Comparison of ENCODE assay signal across 12 cellular contexts in the genomic region with DNA sequence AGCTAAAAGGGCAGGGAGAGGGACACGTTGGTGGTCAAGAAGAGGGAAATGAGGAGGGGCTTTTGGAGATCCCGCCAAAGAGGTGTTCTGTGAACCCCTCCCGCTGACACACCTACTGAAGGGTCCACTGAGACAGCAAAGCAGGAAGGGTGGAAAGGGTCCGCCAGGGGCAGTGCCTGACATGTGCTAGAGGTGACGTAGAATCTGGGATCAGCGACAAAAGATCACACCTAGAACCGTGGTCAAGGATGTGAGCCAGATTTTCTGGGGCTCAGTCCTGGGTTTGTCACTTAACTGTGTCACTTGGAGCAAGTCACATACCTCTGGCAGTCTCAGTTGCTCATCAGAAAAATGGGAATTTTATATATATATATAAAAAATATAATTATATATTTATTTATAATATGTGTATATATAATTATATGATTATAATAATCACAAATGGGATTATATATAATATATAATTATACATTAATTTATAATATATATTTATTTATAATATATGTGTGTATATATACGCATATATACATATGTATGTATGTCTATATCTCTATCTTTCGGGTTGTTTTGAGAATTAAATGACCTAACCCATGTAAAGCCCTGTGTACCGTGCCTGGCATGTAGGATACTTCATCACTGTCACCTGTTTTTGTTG. TPM values are rescaled to one million over a fixed set of nuclear protein-coding genes. Genes with fewer than 3 reads are reported as not detected.
DNase-seq lines count a peak whose midpoint lies in the region; ATAC-seq lines count a peak whose summit lies in the region.
"Had no signal": no experiment of that assay in that cellular context is flagged by ENCODE, and none has a peak within 500 bp of the region (broad histone marks: within the 10 kb centered on the region; RNA-seq: fewer than 3 reads in every experiment).

No MANE protein-coding gene starts in this region.

- H3K9me3 ChIP-seq in esophagus (ENCODE audit: control insufficient read depth in 2 of 2, insufficient read depth in 1 of 2, low read depth in 1 of 2, low read length in 1 of 2): no peaks in the 10 kb centered on the region
- H3K9me3 ChIP-seq: thyroid gland had no signal

- peaks cover 78 to 88% (median 87%) of the 10 kb centered on the region in 3 donors for H3K4me1 Mint-ChIP-seq in T-cell
- peaks cover 42 to 64% of the 10 kb centered on the region in 2 donors for H3K4me1 Mint-ChIP-seq in stimulated activated naive B cell treated with anti-CD40 and anti-IgM and Interleukin-4, amounts not matched to agents 10 μg/mL and 1 μg/mL and 100 μg/mL, for 72 hours

- DNase-seq in activated CD8-positive, alpha-beta memory T cell treated with anti-CD3 and anti-CD28 coated beads for 24 hours: peak; percentile 69
- no peak for DNase-seq in activated CD8-positive, alpha-beta memory T cell treated with anti-CD3 and anti-CD28 coated beads, Interleukin-2, amount 50 U/mL, for 4 hours
- no peak for DNase-seq in T-cell
- DNase-seq in stimulated activated naive B cell treated with anti-CD40 and anti-IgM and Interleukin-4, amounts not matched to agents 10 μg/mL and 1 μg/mL and 100 μg/mL, for 72 hours: no peak
- no peak for DNase-seq in DMS79 (lab: John Stamatoyannopoulos, UW)
- DNase-seq: NCI-H187, thyroid gland, WERI-Rb-1 had no signal

- peaks cover 28% of the 10 kb centered on the region for H3K36me3 Mint-ChIP-seq in T-cell
- no peaks in the 10 kb centered on the region for H3K36me3 Mint-ChIP-seq in stimulated activated naive B cell treated with anti-CD40 and anti-IgM and Interleukin-4, amounts not matched to agents 10 μg/mL and 1 μg/mL and 100 μg/mL, for 72 hours

- H3K27ac ChIP-seq in esophagus (ENCODE audit: low read depth in 2 of 2, low read length in 1 of 2): peak overlapping the region; percentile 1 to 46
- H3K27ac ChIP-seq: coronary artery, WERI-Rb-1 had no signal

- CTCF ChIA-PET in T-cell (lab: Charles Lee): interaction anchor here (0.7 to 3.9 kb wide), 4 partner anchors 17 to 1298 kb away, joined by 3 to 43 read pairs (median 8); no protein-coding TSS in a partner anchor

- POLR2A ChIA-PET in T-cell (lab: Charles Lee): interaction anchor here in 1 of 2 donors (0.6 to 1.9 kb wide), 4 partner anchors 16 to 75 kb away, joined by 3 to 6 read pairs (median 4); no protein-coding TSS in a partner anchor

- H3K27me3 Mint-ChIP-seq in T-cell: no peaks in the 10 kb centered on the region
- H3K27me3 Mint-ChIP-seq in stimulated activated naive B cell treated with anti-CD40 and anti-IgM and Interleukin-4, amounts not matched to agents 10 μg/mL and 1 μg/mL and 100 μg/mL, for 72 hours: no peaks in the 10 kb centered on the region

- H3K4me3 Mint-ChIP-seq in T-cell: peak overlapping the region; percentile 74 to 80 (median 76)
- no peak overlapping the region for H3K4me3 Mint-ChIP-seq in stimulated activated naive B cell treated with anti-CD40 and anti-IgM and Interleukin-4, amounts not matched to agents 10 μg/mL and 1 μg/mL and 100 μg/mL, for 72 hours

- H3K4me3 ChIP-seq in esophagus (ENCODE audit: low read depth in 1 of 2, low read length in 2 of 2): no peak overlapping the region
- H3K4me3 ChIP-seq: coronary artery, thyroid gland had no signal

- H3K36me3 ChIP-seq in esophagus (ENCODE audit: control insufficient read depth in 2 of 2, insufficient read depth in 2 of 2, low read length in 1 of 2): no peaks in the 10 kb centered on the region
- H3K36me3 ChIP-seq: thyroid gland, WERI-Rb-1 had no signal

- ATAC-seq in T-cell (replicated peaks in 1 of 4) (no peak), HG02759 (IDR thresholded peaks at IDR 0.05; ENCODE audit: unreplicated experiment) (no peak), HG03520 (IDR thresholded peaks at IDR 0.05; ENCODE audit: unreplicated experiment) (no peak)
- ATAC-seq in stimulated activated naive B cell treated with anti-CD40 and anti-IgM and Interleukin-4, amounts not matched to agents 10 μg/mL and 1 μg/mL and 100 μg/mL, for 72 hours (replicated peaks): no peak

- peak overlapping the region; percentile 99 for H3K27ac Mint-ChIP-seq in T-cell
- peak overlapping the region; percentile 38 for H3K27ac Mint-ChIP-seq in stimulated activated naive B cell treated with anti-CD40 and anti-IgM and Interleukin-4, amounts not matched to agents 10 μg/mL and 1 μg/mL and 100 μg/mL, for 72 hours

- no peaks in the 10 kb centered on the region for H3K27me3 ChIP-seq in esophagus (ENCODE audit: control insufficient read depth in 1 of 2, insufficient read depth in 2 of 2, low read length in 2 of 2)
- H3K27me3 ChIP-seq: thyroid gland had no signal

- no peaks in the 10 kb centered on the region for H3K9me3 Mint-ChIP-seq in T-cell
- peaks cover 4% of the 10 kb centered on the region in 2 donors for H3K9me3 Mint-ChIP-seq in stimulated activated naive B cell treated with anti-CD40 and anti-IgM and Interleukin-4, amounts not matched to agents 10 μg/mL and 1 μg/mL and 100 μg/mL, for 72 hours

- H3K4me1 ChIP-seq in esophagus (ENCODE audit: control insufficient read depth in 2 of 2, insufficient read depth in 2 of 2, low read length in 1 of 2): peaks cover 5 to 6% of the 10 kb centered on the region in 2 donors

- WGBS in esophagus, 2 donors: 84 to 92% methylated on average over 10 of the region's 10 CpGs

RNA-seq across cellular contexts. Expression of gene ATP5PO, which starts 34.9 kb away (rescaled TPM):
- 100 to 1,000 TPM; 125 to 138 (median 137) TPM for total RNA-seq in T-cell
- polyA plus RNA-seq in esophagus: 100 to 1,000 TPM; 246 to 329 TPM

Comparison
In these comparisons a context has a peak if more than half of its experiments do, and no peak if none do; other contexts are left out.
1. H3K4me3 Mint-ChIP-seq: peak in T-cell (3 of 3); none in stimulated activated naive B cell treated with anti-CD40 and anti-IgM and Interleukin-4, amounts not matched to agents 10 μg/mL and 1 μg/mL and 100 μg/mL, for 72 hours (0 of 2).